ENCODE assay signal across 14 cellular contexts in the genomic region with DNA sequence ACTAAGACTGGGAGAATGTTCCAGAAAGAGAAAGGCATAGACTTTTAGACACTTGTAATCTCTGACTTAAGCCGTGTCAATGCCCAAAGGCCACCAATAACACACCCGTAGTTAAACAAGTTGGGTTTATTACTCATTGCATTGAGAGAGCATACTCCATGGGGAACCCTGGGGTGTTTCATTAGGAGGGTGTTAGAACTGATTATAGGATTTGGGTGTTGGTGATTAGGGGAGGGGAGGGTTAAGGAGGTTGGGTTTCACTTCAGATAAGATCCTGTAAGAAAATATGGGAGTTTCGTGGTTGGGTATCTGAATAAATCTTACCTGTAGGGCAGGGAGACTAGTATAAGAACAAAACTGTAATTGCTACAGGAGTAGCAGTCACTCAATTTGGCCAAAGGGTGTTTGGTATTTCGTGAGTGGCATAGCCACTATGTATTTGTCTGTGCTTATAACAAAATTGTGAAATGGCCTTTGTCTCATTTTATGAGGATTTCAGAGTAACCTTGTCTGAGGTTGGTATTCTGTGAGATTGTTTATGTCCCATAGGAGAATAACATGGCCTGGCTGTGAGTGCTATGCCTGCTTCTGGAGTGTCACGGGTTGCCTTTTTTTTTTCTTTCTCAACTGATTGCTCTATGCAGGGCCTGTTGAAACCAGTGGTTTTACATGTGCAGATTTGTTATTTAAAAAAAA. TPM values are rescaled to one million over a fixed set of nuclear protein-coding genes. Genes with fewer than 3 reads are reported as not detected.
DNase-seq lines count a peak whose midpoint lies in the region; ATAC-seq and TF ChIP-seq lines count a peak whose summit lies in the region.
"Had no signal": no experiment of that assay in that cellular context is flagged by ENCODE, and none has a peak within 500 bp of the region (broad histone marks: within the 10 kb centered on the region; RNA-seq: fewer than 3 reads in every experiment).

No MANE protein-coding gene starts in this region.

- H3K9ac ChIP-seq in mesendoderm (ENCODE audit: low read length) = peak overlapping the region; percentile 10

- peaks cover 10% of the 10 kb centered on the region for H3K4me1 ChIP-seq in CD4-positive, CD25-positive, alpha-beta regulatory T cell (ENCODE audit: control insufficient read depth, insufficient read depth, low read length, poor library complexity, severe bottlenecking)
- peaks cover 9% of the 10 kb centered on the region for H3K4me1 ChIP-seq in mesendoderm (ENCODE audit: control insufficient read depth, low read depth, low read length)
- peaks cover 16% of the 10 kb centered on the region for H3K4me1 ChIP-seq in prostate gland (replicated peaks)

- peaks cover 8% of the 10 kb centered on the region for H3K36me3 Mint-ChIP-seq in CD4-positive, CD25-positive, alpha-beta regulatory T cell

- H2BK15ac ChIP-seq in mesendoderm (replicated peaks; ENCODE audit: low read depth) = no peak overlapping the region

- peaks cover 11% of the 10 kb centered on the region for H3K79me1 ChIP-seq in mesendoderm (ENCODE audit: low read length)

- H3K4me3 Mint-ChIP-seq in CD4-positive, CD25-positive, alpha-beta regulatory T cell = peak overlapping the region in 3 of 4 donors; percentile 61 to 89 (median 73)

- H3K27ac Mint-ChIP-seq in CD4-positive, CD25-positive, alpha-beta regulatory T cell = peak overlapping the region in 2 of 3 donors; percentile 34 to 50
- H3K27ac Mint-ChIP-seq: effector memory CD8-positive, alpha-beta T cell had no signal

- no peak overlapping the region for H3K4me3 ChIP-seq in CD4-positive, CD25-positive, alpha-beta regulatory T cell (ENCODE audit: low read depth, low read length)
- no peak overlapping the region for H3K4me3 ChIP-seq in mesendoderm (ENCODE audit: low read length)
- no peak overlapping the region for H3K4me3 ChIP-seq in prostate gland

- H3K4me2 ChIP-seq in mesendoderm (ENCODE audit: low read length) = peak overlapping the region; percentile 10

- H3K56ac ChIP-seq in mesendoderm (ENCODE audit: low read length) = peak overlapping the region; percentile 18

- ATAC-seq in CD4-positive, CD25-positive, alpha-beta regulatory T cell (ENCODE audit: low read depth in 2 of 2) = no peak
- ATAC-seq: effector memory CD8-positive, alpha-beta T cell; right cardiac atrium had no signal

- TF ChIP-seq POLR2A in prostate gland (IDR thresholded peaks at IDR 0.05) = no peak

- peaks cover 65% of the 10 kb centered on the region for H3K79me2 ChIP-seq in mesendoderm (ENCODE audit: control insufficient read depth, insufficient read depth, low read length)

- no peak overlapping the region for H3K4ac ChIP-seq in mesendoderm (ENCODE audit: low read depth, low read length)

- H3K9me3 Mint-ChIP-seq in CD4-positive, CD25-positive, alpha-beta regulatory T cell = no peaks in the 10 kb centered on the region
- H3K9me3 Mint-ChIP-seq: effector memory CD8-positive, alpha-beta T cell had no signal

- H2BK5ac ChIP-seq in mesendoderm (ENCODE audit: low read length) = no peak overlapping the region

- H2BK120ac ChIP-seq in mesendoderm (ENCODE audit: low read depth, low read length) = no peak overlapping the region

- no peaks in the 10 kb centered on the region for H3K36me3 ChIP-seq in CD4-positive, CD25-positive, alpha-beta regulatory T cell (ENCODE audit: control insufficient read depth, insufficient read depth, low read length)
- H3K36me3 ChIP-seq in mesendoderm (ENCODE audit: control insufficient read depth, insufficient read depth, low read length) (no peaks in the 10 kb centered on the region), prostate gland (no peaks in the 10 kb centered on the region)

- H3K27me3 ChIP-seq in CD4-positive, CD25-positive, alpha-beta regulatory T cell (ENCODE audit: control insufficient read depth, insufficient read depth, low read length) = no peaks in the 10 kb centered on the region
- H3K27me3 ChIP-seq in mesendoderm (ENCODE audit: insufficient read depth, low read length, poor library complexity) (no peaks in the 10 kb centered on the region), prostate gland (replicated peaks; ENCODE audit: insufficient read depth) (no peaks in the 10 kb centered on the region)

- no peak overlapping the region for H3K18ac ChIP-seq in mesendoderm (ENCODE audit: low read length)

- no peaks in the 10 kb centered on the region for H3K27me3 Mint-ChIP-seq in CD4-positive, CD25-positive, alpha-beta regulatory T cell
- H3K27me3 Mint-ChIP-seq: effector memory CD8-positive, alpha-beta T cell had no signal

- intact Hi-C loops in prostate gland (cut with DNase I) = no loop called here

- no peak overlapping the region for H3K23ac ChIP-seq in mesendoderm (ENCODE audit: low read length)

- peaks cover 22 to 50% (median 37%) of the 10 kb centered on the region in 4 donors for H3K4me1 Mint-ChIP-seq in CD4-positive, CD25-positive, alpha-beta regulatory T cell

- H2AK5ac ChIP-seq in mesendoderm (ENCODE audit: low read length) = no peak overlapping the region

- WGBS in mesendoderm (ENCODE audit: extremely low coverage, insufficient coverage, low lambda C conversion rate) = no CpG with 5 or more reads among the region's 5 CpGs
- WGBS in prostate gland = 48% methylated on average over 5 of the region's 5 CpGs

- no peak overlapping the region for H4K8ac ChIP-seq in mesendoderm (ENCODE audit: low read depth, low read length)

- no peak for DNase-seq in CD4-positive, CD25-positive, alpha-beta regulatory T cell
- DNase-seq in HuH-7 (ENCODE audit: low spot score) = peak; percentile 23
- peak; percentile 68 for DNase-seq in amniotic epithelial cell (ENCODE audit: low read depth)
- DNase-seq in mesendoderm = peak; percentile 86
- DNase-seq in prostate gland (ENCODE audit: low spot score) = no peak
- no peak for DNase-seq in retina
- no peak for DNase-seq in activated CD4-positive, alpha-beta T cell treated with anti-CD3 and anti-CD28 coated beads, Interleukin-2, amount 50 U/mL, for 48 hours
- DNase-seq in 8988T = no peak
- DNase-seq: activated T-cell treated with anti-CD3 and anti-CD28 coated beads, Interleukin-2, amount 50 U/mL, for 48 hours; effector memory CD8-positive, alpha-beta T cell; NCI-H1694 treated with DMSO at 0.1 percent for 48 hours; right cardiac atrium; stimulated activated CD8-positive, alpha-beta memory T cell treated with anti-CD3 and anti-CD28 coated beads, Interleukin-4, amount 100 ng/mL, for 48 hours; SW 1271 had no signal

- no peaks in the 10 kb centered on the region for H3K9me3 ChIP-seq in CD4-positive, CD25-positive, alpha-beta regulatory T cell (ENCODE audit: control insufficient read depth in 2 of 2, low read length in 2 of 2)
- H3K9me3 ChIP-seq in prostate gland = no peaks in the 10 kb centered on the region

- H4K5ac ChIP-seq in mesendoderm (ENCODE audit: low read length) = no peak overlapping the region

- H3K27ac ChIP-seq in CD4-positive, CD25-positive, alpha-beta regulatory T cell (ENCODE audit: insufficient read depth, low read length, poor library complexity, severe bottlenecking) = no peak overlapping the region
- H3K27ac ChIP-seq in mesendoderm (ENCODE audit: low read depth, low read length) (no peak overlapping the region), prostate gland (peak overlapping the region in 1 of 2 donors; percentile 3)

- TF ChIP-seq CTCF in prostate gland (IDR thresholded peaks at IDR 0.05) = no peak

RNA-seq across cellular contexts. Expression of gene HACD3, which starts 2.9 kb away (rescaled TPM):
- total RNA-seq in CD4-positive, CD25-positive, alpha-beta regulatory T cell = 16.5 TPM
- polyA plus RNA-seq in CD4-positive, CD25-positive, alpha-beta regulatory T cell = 10 to 100 TPM; 32.7 to 43.8 (median 36.7) TPM
- polyA plus RNA-seq in mesendoderm (2013, experiment 1 of 2) = 99.0 TPM
- polyA plus RNA-seq in mesendoderm (2013, experiment 2 of 2) = 96.5 TPM
- total RNA-seq in prostate gland = 10 to 100 TPM; 41.6 to 91.4 TPM

RNA-seq across cellular contexts. Expression of gene DPP8, which starts 15.7 kb away (rescaled TPM):
- total RNA-seq in CD4-positive, CD25-positive, alpha-beta regulatory T cell = 43.1 TPM
- 10 to 100 TPM; 43.2 to 52.4 (median 45.7) TPM for polyA plus RNA-seq in CD4-positive, CD25-positive, alpha-beta regulatory T cell
- polyA plus RNA-seq in mesendoderm (2013, experiment 1 of 2) = 14.8 TPM
- 13.5 TPM for polyA plus RNA-seq in mesendoderm (2013, experiment 2 of 2)
- 10 to 100 TPM; 32.7 to 39.6 TPM for total RNA-seq in prostate gland

Comparison
In these comparisons a context has a peak if more than half of its experiments do, and no peak if none do; other contexts are left out.
1. DNase-seq: peak in HuH-7 (single experiment), amniotic epithelial cell (single experiment) and mesendoderm (single experiment); none in CD4-positive, CD25-positive, alpha-beta regulatory T cell (0 of 3), prostate gland (single experiment), retina (single experiment), activated CD4-positive, alpha-beta T cell treated with anti-CD3 and anti-CD28 coated beads, Interleukin-2, amount 50 U/mL, for 48 hours (0 of 2) and 8988T (single experiment).